In genomic region chr7:114930829-114931655, GRCh38 we compare ENCODE assay signal across 9 cellular contexts. TPM values are rescaled to one million over a fixed set of nuclear protein-coding genes. Genes with fewer than 3 reads are reported as not detected.
DNase-seq lines count a peak whose midpoint lies in the region; ATAC-seq and TF ChIP-seq lines count a peak whose summit lies in the region.
"Had no signal": no experiment of that assay in that cellular context is flagged by ENCODE, and none has a peak within 500 bp of the region (broad histone marks: within the 10 kb centered on the region; RNA-seq: fewer than 3 reads in every experiment).

No MANE protein-coding gene starts in this region.

- H3K27ac ChIP-seq in mucosa of rectum (ENCODE audit: low read depth in 2 of 2, low read length in 2 of 2) (peak overlapping the region; percentile 16 to 38), body of pancreas (peak overlapping the region in 1 of 4 donors; percentile 10)
- H3K27ac ChIP-seq: thoracic aorta had no signal

- no peaks in the 10 kb centered on the region for H3K9me3 Mint-ChIP-seq in type B pancreatic cell

- ATAC-seq in GM18858 (IDR thresholded peaks at IDR 0.05; ENCODE audit: unreplicated experiment), result peak; percentile 41
- peak; percentile 53 for ATAC-seq in HG02798 (IDR thresholded peaks at IDR 0.05; ENCODE audit: poor library complexity, unreplicated experiment)
- ATAC-seq in body of pancreas, result no peak

- H3K27me3 Mint-ChIP-seq in type B pancreatic cell, result no peaks in the 10 kb centered on the region

- H3K4me3 ChIP-seq in mucosa of rectum (ENCODE audit: low read length in 2 of 2) (peak overlapping the region in 1 of 2 donors; percentile 1), body of pancreas (no peak overlapping the region)
- H3K4me3 ChIP-seq: thoracic aorta had no signal

- H3K4me1 Mint-ChIP-seq in type B pancreatic cell (ENCODE audit: unreplicated experiment), result peaks cover 5% of the 10 kb centered on the region

- H3K36me3 Mint-ChIP-seq in type B pancreatic cell, result peaks cover 4% of the 10 kb centered on the region

- H3K36me3 ChIP-seq in mucosa of rectum (ENCODE audit: control insufficient read depth in 2 of 2, insufficient read depth in 2 of 2, low read length in 2 of 2) (no peaks in the 10 kb centered on the region), body of pancreas (replicated peaks in 1 of 2; ENCODE audit: insufficient read depth in 1 of 2, low read depth in 2 of 2) (no peaks in the 10 kb centered on the region)
- H3K36me3 ChIP-seq: thoracic aorta had no signal

- H3K27ac Mint-ChIP-seq in type B pancreatic cell, result no peak overlapping the region

- DNase-seq in RPMI8226 (peak; percentile 57), type B pancreatic cell (ENCODE audit: extremely low spot score, unreplicated experiment) (no peak), body of pancreas (no peak), activated gamma-delta T cell (lab: John Stamatoyannopoulos, UW) (no peak)
- DNase-seq in activated CD8-positive, alpha-beta memory T cell treated with anti-CD3 and anti-CD28 coated beads, Interleukin-2, amount 50 U/mL, for 4 hours, result no peak

- 65 to 73% methylated on average over 6 of the region's 6 CpGs for WGBS in body of pancreas, 2 donors

- H3K9ac ChIP-seq in mucosa of rectum (ENCODE audit: low read depth in 1 of 2, low read length in 2 of 2), result peak overlapping the region in 1 of 2 donors; percentile 9

- peaks cover 3 to 7% of the 10 kb centered on the region in 2 donors for H3K4me1 ChIP-seq in mucosa of rectum (ENCODE audit: control insufficient read depth in 2 of 2, insufficient read depth in 2 of 2, low read length in 2 of 2)
- H3K4me1 ChIP-seq in body of pancreas, result no peaks in the 10 kb centered on the region

- TF ChIP-seq POLR2A in body of pancreas (IDR thresholded peaks at IDR 0.05), result no peak

- H3K27me3 ChIP-seq in mucosa of rectum (ENCODE audit: control insufficient read depth in 2 of 2, insufficient read depth in 2 of 2, low read length in 2 of 2), result no peaks in the 10 kb centered on the region
- H3K27me3 ChIP-seq in body of pancreas, result no peaks in the 10 kb centered on the region

- TF ChIP-seq CTCF in type B pancreatic cell (conservative IDR thresholded peaks at IDR 0.05), result no peak
- TF ChIP-seq CTCF in body of pancreas (IDR thresholded peaks at IDR 0.05), result no peak

- no peak overlapping the region for H3K4me3 Mint-ChIP-seq in type B pancreatic cell

- H3K9me3 ChIP-seq in mucosa of rectum (ENCODE audit: control insufficient read depth in 2 of 2, low read length in 2 of 2) (no peaks in the 10 kb centered on the region), body of pancreas (no peaks in the 10 kb centered on the region)
- H3K9me3 ChIP-seq: thoracic aorta had no signal

- intact Hi-C loops in body of pancreas (cut with DNase I), result no loop called here

RNA-seq across cellular contexts. Expression of gene MDFIC, which starts 9.1 kb away (rescaled TPM):
- 20.2 and 20.7 TPM in 2 replicates for total RNA-seq in type B pancreatic cell (ENCODE audit: low replicate concordance)
- total RNA-seq in body of pancreas, result 10 to 100 TPM; 12.5 to 35.3 TPM
